11 cellular contexts compared by ENCODE assay signal in genomic region chr12:76274699-76275098, GRCh38.
DNase-seq lines count a peak whose midpoint lies in the region; ATAC-seq, FAIRE-seq and TF ChIP-seq lines count a peak whose summit lies in the region.
"Had no signal": no experiment of that assay in that cellular context is flagged by ENCODE, and none has a peak within 500 bp of the region (broad histone marks: within the 10 kb centered on the region; RNA-seq: fewer than 3 reads in every experiment).

No MANE protein-coding gene starts in this region.

- ATAC-seq in HepG2 (no peak), right lobe of liver (no peak)
- ATAC-seq in stimulated activated naive CD8-positive, alpha-beta T cell treated with anti-CD3 and anti-CD28 coated beads, Interleukin-15, Interleukin-2, amounts not matched to agents 100 U/mL and 50 U/mL, for 24 hours = peak; percentile 87
- no peak for ATAC-seq in stimulated activated naive B cell treated with anti-CD40 and anti-IgM and Interleukin-4, amounts not matched to agents 10 μg/mL and 1 μg/mL and 100 μg/mL, for 72 hours (replicated peaks)

- no TSS peak for BruUV-seq in HepG2 (replicated peaks; lab: Mats Ljungman, UMichigan)

- H3K36me3 ChIP-seq in HepG2 (replicated peaks in 1 of 2; ENCODE audit: control insufficient read depth in 1 of 2, insufficient read depth in 2 of 2, low read length in 2 of 2) (no peaks in the 10 kb centered on the region), right lobe of liver (no peaks in the 10 kb centered on the region), thyroid gland (no peaks in the 10 kb centered on the region), HAP-1 (replicated peaks) (no peaks in the 10 kb centered on the region)

- H3K27ac ChIP-seq in HepG2 (ENCODE audit: extremely low read length, insufficient read depth, low read length) (no peak overlapping the region), right lobe of liver (no peak overlapping the region), thyroid gland (no peak overlapping the region)

- H3K4me1 Mint-ChIP-seq in T-helper 2 cell treated with Interferon-gamma antibody and Interleukin-4, amounts not matched to agents 5 μg/mL and 100 μg/mL, for 36 hours (ENCODE audit: low read depth) = peaks cover 9% of the 10 kb centered on the region
- no peaks in the 10 kb centered on the region for H3K4me1 Mint-ChIP-seq in stimulated activated naive B cell treated with anti-CD40 and anti-IgM and Interleukin-4, amounts not matched to agents 10 μg/mL and 1 μg/mL and 100 μg/mL, for 72 hours
- H3K4me1 Mint-ChIP-seq: memory B cell had no signal

- no peak overlapping the region for H3K4me3 Mint-ChIP-seq in T-helper 2 cell treated with Interferon-gamma antibody and Interleukin-4, amounts not matched to agents 5 μg/mL and 100 μg/mL, for 36 hours
- H3K4me3 Mint-ChIP-seq in stimulated activated naive B cell treated with anti-CD40 and anti-IgM and Interleukin-4, amounts not matched to agents 10 μg/mL and 1 μg/mL and 100 μg/mL, for 72 hours = no peak overlapping the region
- H3K4me3 Mint-ChIP-seq: memory B cell had no signal

- 55% methylated on average over 3 of the region's 3 CpGs for WGBS in HepG2 (ENCODE audit: low lambda C conversion rate)
- WGBS in right lobe of liver (ENCODE audit: insufficient coverage, low coverage, low lambda C conversion rate, missing lambda C conversion rate) = 90% methylated on average over 3 of the region's 3 CpGs
- WGBS in thyroid gland, 2 donors = 91 to 92% methylated on average over 3 of the region's 3 CpGs

- no peak overlapping the region for H2AFZ ChIP-seq in HepG2 (ENCODE audit: low read length)

- no peak overlapping the region for H3K4me2 ChIP-seq in HepG2 (ENCODE audit: low read depth, low read length)

- H3K27ac Mint-ChIP-seq in T-helper 2 cell treated with Interferon-gamma antibody and Interleukin-4, amounts not matched to agents 5 μg/mL and 100 μg/mL, for 36 hours = no peak overlapping the region
- H3K27ac Mint-ChIP-seq in stimulated activated naive B cell treated with anti-CD40 and anti-IgM and Interleukin-4, amounts not matched to agents 10 μg/mL and 1 μg/mL and 100 μg/mL, for 72 hours = no peak overlapping the region
- H3K27ac Mint-ChIP-seq: memory B cell had no signal

- POLR2A ChIA-PET in HepG2 (lab: Yijun Ruan, JAX) = no interaction called here

- DNase-seq in HepG2 (ENCODE audit: low spot score) = no peak
- no peak for DNase-seq in right lobe of liver
- peak; percentile 57 for DNase-seq in T-helper 2 cell treated with Interferon-gamma antibody and Interleukin-4, amounts not matched to agents 5 μg/mL and 100 μg/mL, for 36 hours (ENCODE audit: low spot score)
- peak; percentile 29 for DNase-seq in epithelial cell of esophagus (ENCODE audit: low read depth)
- DNase-seq in stimulated activated naive CD8-positive, alpha-beta T cell treated with anti-CD3 and anti-CD28 coated beads, Interleukin-15, Interleukin-2, amounts not matched to agents 100 U/mL and 50 U/mL, for 24 hours = peak; percentile 33
- DNase-seq in stimulated activated naive B cell treated with anti-CD40 and anti-IgM and Interleukin-4, amounts not matched to agents 10 μg/mL and 1 μg/mL and 100 μg/mL, for 72 hours = no peak
- no peak for DNase-seq in thyroid gland
- DNase-seq in HAP-1 (ENCODE audit: low spot score in 2 of 2) = no peak
- DNase-seq: SHP77 treated with DMSO at 0.1 percent for 48 hours had no signal

- no peaks in the 10 kb centered on the region for H3K9me3 ChIP-seq in HepG2 (ENCODE audit: low read length)
- no peaks in the 10 kb centered on the region for H3K9me3 ChIP-seq in right lobe of liver
- no peaks in the 10 kb centered on the region for H3K9me3 ChIP-seq in thyroid gland
- no peaks in the 10 kb centered on the region for H3K9me3 ChIP-seq in HAP-1

- H4K20me1 ChIP-seq in HepG2 (ENCODE audit: insufficient read depth, low read length) = no peaks in the 10 kb centered on the region

- no peaks in the 10 kb centered on the region for H3K9me3 Mint-ChIP-seq in T-helper 2 cell treated with Interferon-gamma antibody and Interleukin-4, amounts not matched to agents 5 μg/mL and 100 μg/mL, for 36 hours
- H3K9me3 Mint-ChIP-seq in stimulated activated naive B cell treated with anti-CD40 and anti-IgM and Interleukin-4, amounts not matched to agents 10 μg/mL and 1 μg/mL and 100 μg/mL, for 72 hours = no peaks in the 10 kb centered on the region
- H3K9me3 Mint-ChIP-seq: memory B cell had no signal

- H3K79me2 ChIP-seq in HepG2 (ENCODE audit: insufficient read depth, low read length) = no peaks in the 10 kb centered on the region

- TF ChIP-seq EP300 in HepG2 (IDR thresholded peaks at IDR 0.05; ENCODE audit: low read depth in 2 of 2, low read length in 2 of 2) = no peak
- TF ChIP-seq EP300 in HepG2 (CRISPR knock-in tag; IDR thresholded peaks at IDR 0.05; ENCODE audit: borderline replicate concordance) = no peak

- no peaks in the 10 kb centered on the region for H3K4me1 ChIP-seq in HepG2 (ENCODE audit: insufficient read depth, low read length)
- peaks cover 0 to 17% (median 6%) of the 10 kb centered on the region in 4 donors for H3K4me1 ChIP-seq in right lobe of liver
- H3K4me1 ChIP-seq in thyroid gland = no peaks in the 10 kb centered on the region
- peaks cover 5% of the 10 kb centered on the region; the same call in 1 of the 2 replicates for H3K4me1 ChIP-seq in HAP-1

- CTCF ChIA-PET in HepG2 (lab: Yijun Ruan, JAX; ENCODE audit: low intra/inter-chr PET ratio, low total read pairs) = no interaction called here

- TF ChIP-seq POLR2A in HepG2 (IDR thresholded peaks at IDR 0.05; ENCODE audit: insufficient read depth in 1 of 2, low read depth in 2 of 2, low read length in 2 of 2) (no peak), right lobe of liver (IDR thresholded peaks at IDR 0.05) (no peak), thyroid gland (IDR thresholded peaks at IDR 0.05) (no peak)

- TF ChIP-seq RAD21 in HepG2 (CRISPR knock-in tag; IDR thresholded peaks at IDR 0.05) = no peak

- H3K4me3 ChIP-seq in HepG2 (replicated peaks in 1 of 3; ENCODE audit: insufficient read depth in 1 of 3, low read depth in 2 of 3, low read length in 3 of 3) (no peak overlapping the region), right lobe of liver (no peak overlapping the region), epithelial cell of esophagus (ENCODE audit: low read length) (no peak overlapping the region), thyroid gland (replicated peaks in 1 of 3) (no peak overlapping the region), HAP-1 (no peak overlapping the region)

- peaks cover 3% of the 10 kb centered on the region for H3K27me3 Mint-ChIP-seq in T-helper 2 cell treated with Interferon-gamma antibody and Interleukin-4, amounts not matched to agents 5 μg/mL and 100 μg/mL, for 36 hours (ENCODE audit: low read depth)
- H3K27me3 Mint-ChIP-seq in stimulated activated naive B cell treated with anti-CD40 and anti-IgM and Interleukin-4, amounts not matched to agents 10 μg/mL and 1 μg/mL and 100 μg/mL, for 72 hours = peaks cover 14 to 22% of the 10 kb centered on the region in 2 donors

- no peak overlapping the region for H3K9ac ChIP-seq in HepG2 (ENCODE audit: insufficient read depth, low read depth, low read length)

- FAIRE-seq in HepG2 (lab: Jason Lieb, UNC) = no peak
- FAIRE-seq: G401.6 had no signal

- TF ChIP-seq CTCF in HepG2 (CRISPR knock-in tag; IDR thresholded peaks at IDR 0.05) (no peak), right lobe of liver (IDR thresholded peaks at IDR 0.05) (no peak), epithelial cell of esophagus (IDR thresholded peaks at IDR 0.05; ENCODE audit: insufficient read depth, low read depth, low read length, missing control alignments) (no peak), thyroid gland (IDR thresholded peaks at IDR 0.05) (no peak)

- in situ Hi-C loops in HepG2 (cut with HindIII; ENCODE audit: extremely low pct_ligation_motif_present, low pct_unique_long_range_greater_than_20kb) = no loop called here
- in situ Hi-C loops in HAP-1 (cut with MboI; ENCODE audit: low sequenced_read_pairs) = no loop called here

- no peaks in the 10 kb centered on the region for H3K36me3 Mint-ChIP-seq in T-helper 2 cell treated with Interferon-gamma antibody and Interleukin-4, amounts not matched to agents 5 μg/mL and 100 μg/mL, for 36 hours (ENCODE audit: low read depth)
- no peaks in the 10 kb centered on the region for H3K36me3 Mint-ChIP-seq in stimulated activated naive B cell treated with anti-CD40 and anti-IgM and Interleukin-4, amounts not matched to agents 10 μg/mL and 1 μg/mL and 100 μg/mL, for 72 hours
- H3K36me3 Mint-ChIP-seq: memory B cell had no signal

- intact Hi-C loops in HepG2 (cut with micrococcal nuclease; ENCODE audit: unreplicated experiment) = no loop called here
- intact Hi-C loops in right lobe of liver (cut with DNase I) = no loop called here
- intact Hi-C loops in thyroid gland (cut with DNase I) = no loop called here

- H3K27me3 ChIP-seq in HepG2 (ENCODE audit: control insufficient read depth in 1 of 2, insufficient read depth in 2 of 2, low read length in 2 of 2) (peaks cover 0 to 30% of the 10 kb centered on the region in 2 experiments; a peak in 4 of 5 replicates), right lobe of liver (no peaks in the 10 kb centered on the region), thyroid gland (no peaks in the 10 kb centered on the region), HAP-1 (ENCODE audit: low read depth) (no peaks in the 10 kb centered on the region)

TF ChIP-seq in HepG2, 621 proteins besides CTCF, POLR2A, EP300 and RAD21:
- TF ChIP-seq ZNF670 (CRISPR knock-in tag; IDR thresholded peaks at IDR 0.05; ENCODE audit: borderline replicate concordance) (no peak), DMAP1 (CRISPR knock-in tag; IDR thresholded peaks at IDR 0.05) (no peak), ATF7 (IDR thresholded peaks at IDR 0.05) (peak; percentile 45; the same call in 1 of the 2 replicates), ATF7 (CRISPR knock-in tag; IDR thresholded peaks at IDR 0.05) (no peak), CREB1 (IDR thresholded peaks at IDR 0.05) (0 out of 2 replicates have a peak, but pooled peaks have one; percentile 40), CREB1 (CRISPR knock-in tag; IDR thresholded peaks at IDR 0.05) (no peak), ZNF580 (CRISPR knock-in tag; IDR thresholded peaks at IDR 0.05; ENCODE audit: borderline replicate concordance, low read depth) (no peak)

Comparison
In these comparisons a context has a peak if more than half of its experiments do, and no peak if none do; other contexts are left out.
1. DNase-seq: peak in T-helper 2 cell treated with Interferon-gamma antibody and Interleukin-4, amounts not matched to agents 5 μg/mL and 100 μg/mL, for 36 hours (single experiment), epithelial cell of esophagus (single experiment) and stimulated activated naive CD8-positive, alpha-beta T cell treated with anti-CD3 and anti-CD28 coated beads, Interleukin-15, Interleukin-2, amounts not matched to agents 100 U/mL and 50 U/mL, for 24 hours (single experiment); none in HepG2 (single experiment), right lobe of liver (0 of 3), stimulated activated naive B cell treated with anti-CD40 and anti-IgM and Interleukin-4, amounts not matched to agents 10 μg/mL and 1 μg/mL and 100 μg/mL, for 72 hours (single experiment), thyroid gland (0 of 2) and HAP-1 (0 of 2).